9 cellular contexts compared by ENCODE assay signal in the genomic region with DNA sequence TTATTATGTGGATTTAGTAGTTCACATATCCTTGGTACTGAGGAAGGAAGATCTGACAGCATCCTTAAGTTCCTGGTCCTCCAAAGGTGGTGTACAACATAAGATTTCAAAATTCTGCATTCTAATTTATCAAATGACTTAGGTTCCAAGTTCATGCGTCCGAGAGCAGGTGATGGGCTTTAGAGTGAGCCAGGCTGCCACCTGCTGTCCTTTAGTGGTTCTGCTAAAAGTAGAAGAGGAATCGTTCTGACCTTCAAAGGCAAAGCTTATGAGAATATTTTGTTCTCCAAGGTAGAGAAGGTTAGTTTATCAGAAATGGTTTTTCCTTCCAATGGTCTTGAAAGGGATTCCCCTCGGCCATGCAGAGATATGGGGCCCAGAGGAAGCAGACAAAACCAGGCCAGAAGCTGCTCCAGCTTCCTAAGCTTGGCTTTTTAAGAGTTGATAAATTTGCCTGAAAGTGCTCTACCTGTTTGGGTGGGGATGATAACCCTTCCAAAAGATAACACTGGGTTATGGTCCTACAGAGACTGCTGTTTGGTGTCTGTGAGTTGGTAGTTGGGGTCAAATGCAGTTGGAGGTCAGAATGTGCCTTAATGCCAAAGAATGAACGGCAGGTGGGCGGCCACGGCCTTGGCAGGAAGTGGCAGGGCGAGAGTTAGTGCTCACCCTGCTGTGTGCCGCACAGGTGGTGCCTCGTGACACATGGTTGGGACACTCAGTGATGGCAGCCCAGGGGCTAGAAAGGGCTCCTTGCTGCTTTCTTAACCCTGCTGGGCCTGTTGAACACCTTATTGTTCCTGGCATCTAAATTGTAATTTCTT. TPM values are rescaled to one million over a fixed set of nuclear protein-coding genes. Genes with fewer than 3 reads are reported as not detected.
DNase-seq lines count a peak whose midpoint lies in the region; ATAC-seq, FAIRE-seq and TF ChIP-seq lines count a peak whose summit lies in the region.
"Had no signal": no experiment of that assay in that cellular context is flagged by ENCODE, and none has a peak within 500 bp of the region (broad histone marks: within the 10 kb centered on the region; RNA-seq: fewer than 3 reads in every experiment).

No MANE protein-coding gene starts in this region.

- 34 to 51% methylated on average over 10 of the region's 10 CpGs for WGBS in lung, 2 donors

- POLR2A ChIA-PET in A673 (lab: Charles Lee; ENCODE audit: low non-redundant PET), result interaction anchor here (0.6 kb wide), 1 partner anchor 138 kb away, joined by 3 read pairs; no protein-coding TSS in a partner anchor

- intact Hi-C loops in A673 (cut with micrococcal nuclease; ENCODE audit: unreplicated experiment), result loop anchor here (1.0 to 10.0 kb wide), 3 partner anchors 139 to 243 kb away; no protein-coding TSS in a partner anchor

- DNase-seq in A673 (ENCODE audit: low spot score), result peak; percentile 67
- DNase-seq in GM18507 (ENCODE audit: extremely low spot score, insufficient read length, low read depth), result peak; percentile 38
- DNase-seq in NCI-H345 (lab: John Stamatoyannopoulos, UW), result peak; percentile 66
- peak; percentile 74 for DNase-seq in activated CD4-positive, alpha-beta T cell treated with anti-CD3 and anti-CD28 coated beads for 48 hours
- DNase-seq in dermis blood vessel endothelial cell, result peak; percentile 85
- peak; percentile 65 for DNase-seq in lung (ENCODE audit: low spot score)
- peak; percentile 71 for DNase-seq in stimulated activated CD8-positive, alpha-beta memory T cell treated with anti-CD3 and anti-CD28 coated beads, Interleukin-4, amount 100 ng/mL, for 48 hours

- ATAC-seq in lung (ENCODE audit: insufficient read depth, low FRiP score), result peak; percentile 46
- no peak for ATAC-seq in HG03175 (IDR thresholded peaks at IDR 0.05; ENCODE audit: unreplicated experiment)

- H3K27me3 ChIP-seq in A673 (replicated peaks; ENCODE audit: insufficient read depth, low read depth, low read length, poor library complexity), result no peaks in the 10 kb centered on the region
- no peaks in the 10 kb centered on the region for H3K27me3 ChIP-seq in lung (ENCODE audit: control insufficient read depth, insufficient read depth)

- TF ChIP-seq CTCF in A673 (conservative IDR thresholded peaks at IDR 0.05; ENCODE audit: low read depth, low read length) (peak; percentile 85), lung (IDR thresholded peaks at IDR 0.05; ENCODE audit: control extremely low read depth, extremely low read depth) (peak; percentile 79)

- no TSS peak for BruUV-seq in A673 (replicated peaks; lab: Mats Ljungman, UMichigan)

- H3K9me3 ChIP-seq in A673 (ENCODE audit: low read depth, low read length, poor library complexity, severe bottlenecking) (no peaks in the 10 kb centered on the region), lung (ENCODE audit: control insufficient read depth in 2 of 2, insufficient read depth in 1 of 2, low read length in 1 of 2) (no peaks in the 10 kb centered on the region)

- H3K4me1 ChIP-seq in A673 (ENCODE audit: insufficient read depth, low read length, poor library complexity, severe bottlenecking), result peaks cover 1% of the 10 kb centered on the region
- peaks cover 0 to 6% of the 10 kb centered on the region in 2 donors for H3K4me1 ChIP-seq in lung (ENCODE audit: control insufficient read depth in 2 of 2, insufficient read depth in 2 of 2, low read length in 2 of 2)

- no peak overlapping the region for H3K4me3 ChIP-seq in A673 (ENCODE audit: low read depth, low read length, poor library complexity, severe bottlenecking)
- no peak overlapping the region for H3K4me3 ChIP-seq in lung

- H3K36me3 ChIP-seq in A673 (ENCODE audit: insufficient read depth, low read length, poor library complexity, severe bottlenecking), result peaks cover 12% of the 10 kb centered on the region
- H3K36me3 ChIP-seq in lung (ENCODE audit: control insufficient read depth in 2 of 2, insufficient read depth in 2 of 2, low read length in 2 of 2), result peaks cover 0 to 7% of the 10 kb centered on the region in 2 donors

- CTCF ChIA-PET in A673 (lab: Charles Lee), result interaction anchor here (0.6 to 3.5 kb wide), 12 partner anchors 15 to 979 kb away, joined by 3 to 86 read pairs (median 4); no protein-coding TSS in a partner anchor

- peak; percentile 92 for FAIRE-seq in GM18507 (lab: Jason Lieb, UNC)

- H3K27ac ChIP-seq in A673 (ENCODE audit: low read depth, low read length, poor library complexity, severe bottlenecking), result no peak overlapping the region
- H3K27ac ChIP-seq in lung (ENCODE audit: low read depth in 1 of 2, low read length in 1 of 2), result no peak overlapping the region

RNA-seq across cellular contexts. Expression of a gene that starts 29.0 kb away (rescaled TPM):
- total RNA-seq in A673 (2021) (not detected in 2 replicates), dermis blood vessel endothelial cell (not detected in 2 replicates), lung (not detected)
- under 1 TPM; 0.01 to 0.06 TPM for polyA plus RNA-seq in lung
- total RNA-seq: pulmonary artery endothelial cell had no signal
